In genomic region chr6:117025310-117025709, GRCh38 we compare ENCODE assay signal across 1 cellular context.
TF ChIP-seq lines count a peak whose summit lies in the region.

No MANE protein-coding gene starts in this region.

TF ChIP-seq in WTC11, 78 proteins besides CTCF, POLR2A, EP300 and RAD21 (continued from another document):
- TF ChIP-seq ARID4B (CRISPR knock-in tag; IDR thresholded peaks at IDR 0.05; ENCODE audit: borderline replicate concordance): no peak
- TF ChIP-seq ZNF219 (CRISPR knock-in tag; IDR thresholded peaks at IDR 0.05; ENCODE audit: borderline replicate concordance): no peak
